8 cellular contexts compared by ENCODE assay signal in the genomic region with DNA sequence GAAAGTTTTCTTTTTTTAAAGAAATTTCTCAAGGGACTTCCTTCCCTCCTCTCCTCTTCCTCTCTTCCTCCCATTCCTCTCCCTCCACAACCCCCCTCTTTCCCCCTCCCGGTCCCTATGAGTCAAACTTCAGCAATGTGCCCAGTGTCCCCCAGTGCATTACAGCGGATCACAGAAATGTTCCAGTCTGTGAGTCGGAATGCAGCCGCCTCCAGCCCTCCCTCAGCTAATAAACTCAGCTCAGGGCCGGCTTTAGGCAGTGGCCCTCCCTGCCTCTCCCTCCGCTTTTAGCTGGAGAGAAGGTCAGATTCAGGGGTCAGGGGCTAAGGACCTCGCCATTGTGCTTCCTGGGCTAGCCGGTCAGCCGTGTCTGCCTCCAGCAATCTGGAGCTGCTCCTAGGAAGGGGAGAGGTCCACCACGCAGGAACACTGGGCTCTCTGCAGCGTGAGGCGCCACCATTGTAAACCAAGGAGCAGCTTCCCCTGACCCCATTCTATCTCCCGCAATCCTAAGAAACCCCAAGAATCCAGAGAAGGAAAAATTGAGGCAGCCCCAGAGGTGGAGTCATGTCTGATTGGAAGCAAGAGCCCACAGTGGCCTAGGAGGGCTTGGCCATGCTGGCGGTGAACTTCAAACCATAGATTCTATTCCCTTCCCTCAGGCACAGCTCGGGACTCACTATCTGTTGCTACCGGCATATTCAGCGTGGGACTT. TPM values are rescaled to one million over a fixed set of nuclear protein-coding genes. Genes with fewer than 3 reads are reported as not detected.
DNase-seq lines count a peak whose midpoint lies in the region; TF ChIP-seq lines count a peak whose summit lies in the region.

No MANE protein-coding gene starts in this region.

- POLR2A ChIA-PET in activated CD4-positive, alpha-beta memory T cell treated with anti-CD3 and anti-CD28 coated beads, Interleukin-2, amount 10 ng/mL, durations not matched to agents 7 days and 5 days (lab: Charles Lee): interaction anchor here (0.8 to 37.8 kb wide), 6 partner anchors 12 to 115 kb away, joined by 3 to 1018 read pairs (median 5); a partner anchor contains a TSS

- DNase-seq in AG08395 (ENCODE audit: low spot score): peak; percentile 97
- DNase-seq in HL-60 (ENCODE audit: low read depth in 1 of 2, low spot score in 1 of 2): peak; percentile 58 to 85
- no peak for DNase-seq in activated CD4-positive, alpha-beta memory T cell treated with anti-CD3 and anti-CD28 coated beads, Interleukin-2, amount 10 ng/mL, durations not matched to agents 7 days and 5 days
- DNase-seq in fibroblast of villous mesenchyme (ENCODE audit: low read depth): peak; percentile 96
- peak; percentile 79 for DNase-seq in neural crest cell (ENCODE audit: low read depth, low spot score)
- no peak for DNase-seq in NCI-H345 treated with DMSO at 0.1 percent for 48 hours (lab: John Stamatoyannopoulos, UW; ENCODE audit: unreplicated experiment)
- DNase-seq in NCI-H1436 treated with DMSO at 0.1 percent for 48 hours (lab: John Stamatoyannopoulos, UW): no peak
- no peak for DNase-seq in GM19238 (ENCODE audit: insufficient read length, low spot score)

- H3K27ac Mint-ChIP-seq in activated CD4-positive, alpha-beta memory T cell treated with anti-CD3 and anti-CD28 coated beads, Interleukin-2, amount 10 ng/mL, durations not matched to agents 7 days and 5 days: peak overlapping the region; percentile 92
- H3K27ac Mint-ChIP-seq in neural crest cell (ENCODE audit: unreplicated experiment): peak overlapping the region; percentile 93

- TF ChIP-seq CTCF in HL-60 (IDR thresholded peaks at IDR 0.05; ENCODE audit: insufficient read depth, low read length): no peak
- TF ChIP-seq CTCF in fibroblast of villous mesenchyme (IDR thresholded peaks at IDR 0.05; ENCODE audit: insufficient read depth, low read depth, low read length): no peak
- no peak for TF ChIP-seq CTCF in neural crest cell (conservative IDR thresholded peaks at IDR 0.05)

- peak overlapping the region; percentile 88 for H3K4me3 Mint-ChIP-seq in activated CD4-positive, alpha-beta memory T cell treated with anti-CD3 and anti-CD28 coated beads, Interleukin-2, amount 10 ng/mL, durations not matched to agents 7 days and 5 days
- peak overlapping the region; percentile 98 for H3K4me3 Mint-ChIP-seq in neural crest cell

- H3K9me3 Mint-ChIP-seq in activated CD4-positive, alpha-beta memory T cell treated with anti-CD3 and anti-CD28 coated beads, Interleukin-2, amount 10 ng/mL, durations not matched to agents 7 days and 5 days: no peaks in the 10 kb centered on the region
- H3K9me3 Mint-ChIP-seq in neural crest cell: no peaks in the 10 kb centered on the region

- peak overlapping the region; percentile 55 for H3K4me3 ChIP-seq in HL-60 (replicated peaks; ENCODE audit: insufficient read depth, low read length)
- H3K4me3 ChIP-seq in fibroblast of villous mesenchyme (ENCODE audit: low read depth, low read length): peak overlapping the region; percentile 58

- CTCF ChIA-PET in activated CD4-positive, alpha-beta memory T cell treated with anti-CD3 and anti-CD28 coated beads, Interleukin-2, amount 10 ng/mL, durations not matched to agents 7 days and 5 days (lab: Charles Lee): interaction anchor here (0.7 to 7.1 kb wide), 4 partner anchors 11 to 55 kb away, joined by 4 to 119 read pairs (median 56); no protein-coding TSS in a partner anchor

- H3K27ac ChIP-seq in HL-60 (replicated peaks): no peak overlapping the region

- peaks cover 33% of the 10 kb centered on the region for H3K36me3 Mint-ChIP-seq in activated CD4-positive, alpha-beta memory T cell treated with anti-CD3 and anti-CD28 coated beads, Interleukin-2, amount 10 ng/mL, durations not matched to agents 7 days and 5 days (ENCODE audit: low read depth)
- no peaks in the 10 kb centered on the region for H3K36me3 Mint-ChIP-seq in neural crest cell (ENCODE audit: low read depth)

- peaks cover 66% of the 10 kb centered on the region for H3K4me1 Mint-ChIP-seq in activated CD4-positive, alpha-beta memory T cell treated with anti-CD3 and anti-CD28 coated beads, Interleukin-2, amount 10 ng/mL, durations not matched to agents 7 days and 5 days
- peaks cover 74% of the 10 kb centered on the region for H3K4me1 Mint-ChIP-seq in neural crest cell

- H3K27me3 ChIP-seq in HL-60 (ENCODE audit: insufficient read depth, poor library complexity, severe bottlenecking): no peaks in the 10 kb centered on the region

- no peaks in the 10 kb centered on the region for H3K27me3 Mint-ChIP-seq in activated CD4-positive, alpha-beta memory T cell treated with anti-CD3 and anti-CD28 coated beads, Interleukin-2, amount 10 ng/mL, durations not matched to agents 7 days and 5 days
- H3K27me3 Mint-ChIP-seq in neural crest cell (ENCODE audit: low read depth): no peaks in the 10 kb centered on the region

RNA-seq across cellular contexts. Expression of a gene that starts 1.1 kb away (rescaled TPM):
- 100 to 1,000 TPM; 315 to 328 TPM for total RNA-seq in activated CD4-positive, alpha-beta memory T cell treated with anti-CD3 and anti-CD28 coated beads, Interleukin-2, amount 10 ng/mL, durations not matched to agents 7 days and 5 days
- total RNA-seq in fibroblast of villous mesenchyme (39.9 and 47.9 TPM in 2 replicates), neural crest cell (76.0 and 76.6 TPM in 2 replicates)

RNA-seq across cellular contexts. Expression of a gene that starts 47.8 kb away (rescaled TPM):
- 10 to 100 TPM; 19.4 to 22.6 TPM for total RNA-seq in activated CD4-positive, alpha-beta memory T cell treated with anti-CD3 and anti-CD28 coated beads, Interleukin-2, amount 10 ng/mL, durations not matched to agents 7 days and 5 days
- total RNA-seq in fibroblast of villous mesenchyme: 10.6 and 19.4 TPM in 2 replicates
- total RNA-seq in neural crest cell: 11.6 and 13.0 TPM in 2 replicates

Comparison
In these comparisons a context has a peak if more than half of its experiments do, and no peak if none do; other contexts are left out.
1. DNase-seq: peak in AG08395 (single experiment), HL-60 (2 of 2), fibroblast of villous mesenchyme (single experiment) and neural crest cell (single experiment); none in activated CD4-positive, alpha-beta memory T cell treated with anti-CD3 and anti-CD28 coated beads, Interleukin-2, amount 10 ng/mL, durations not matched to agents 7 days and 5 days (single experiment), NCI-H345 treated with DMSO at 0.1 percent for 48 hours (single experiment), NCI-H1436 treated with DMSO at 0.1 percent for 48 hours (single experiment) and GM19238 (single experiment).